Comparison of ENCODE assay signal across 1 cellular context in the genomic region with DNA sequence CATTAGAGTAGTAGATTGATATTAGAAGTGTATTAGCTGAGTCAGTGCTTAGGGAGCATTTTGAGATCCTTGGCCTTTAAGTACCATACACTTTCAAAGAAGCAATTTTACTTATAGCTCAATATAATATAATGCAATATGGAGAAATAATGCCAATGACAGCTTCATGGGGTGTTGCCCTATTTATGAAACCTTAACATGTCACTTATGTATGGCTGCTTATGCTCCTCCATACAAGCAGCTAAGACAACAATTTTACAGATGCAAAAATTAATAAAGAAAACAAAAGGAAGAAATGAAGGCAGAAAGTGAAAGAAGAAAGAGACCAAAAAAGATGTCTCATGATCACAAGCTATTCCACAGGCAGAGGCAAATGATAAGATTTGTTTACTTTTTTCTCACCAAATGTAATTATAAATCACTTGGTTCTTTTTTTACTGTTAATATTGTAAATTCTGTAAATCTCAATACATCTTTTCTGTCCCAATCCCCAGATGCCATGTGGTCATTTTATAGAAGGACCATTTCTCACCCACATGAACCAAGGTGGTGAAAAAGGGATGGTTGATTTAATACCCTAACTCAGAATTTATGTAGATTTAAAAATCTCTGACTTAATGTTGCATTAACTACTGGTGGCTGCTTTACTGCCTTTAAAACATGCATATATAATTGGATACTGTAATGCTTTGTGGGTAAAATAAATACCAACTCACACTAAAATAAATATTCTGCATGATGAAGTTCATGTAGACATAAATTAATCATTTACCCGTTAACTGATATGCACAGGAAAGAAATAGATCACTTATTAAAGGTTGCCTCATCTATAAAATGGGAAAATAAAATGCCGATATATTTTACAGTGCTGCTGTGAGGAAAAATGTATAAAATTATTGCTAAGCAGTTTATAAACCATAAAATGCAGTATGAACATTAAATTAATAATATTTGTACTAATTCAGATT.
TF ChIP-seq lines count a peak whose summit lies in the region.

No MANE protein-coding gene starts in this region.

TF ChIP-seq in HepG2, 621 proteins besides CTCF, POLR2A, EP300 and RAD21 (continued from another document):
- TF ChIP-seq, protein P1, sequence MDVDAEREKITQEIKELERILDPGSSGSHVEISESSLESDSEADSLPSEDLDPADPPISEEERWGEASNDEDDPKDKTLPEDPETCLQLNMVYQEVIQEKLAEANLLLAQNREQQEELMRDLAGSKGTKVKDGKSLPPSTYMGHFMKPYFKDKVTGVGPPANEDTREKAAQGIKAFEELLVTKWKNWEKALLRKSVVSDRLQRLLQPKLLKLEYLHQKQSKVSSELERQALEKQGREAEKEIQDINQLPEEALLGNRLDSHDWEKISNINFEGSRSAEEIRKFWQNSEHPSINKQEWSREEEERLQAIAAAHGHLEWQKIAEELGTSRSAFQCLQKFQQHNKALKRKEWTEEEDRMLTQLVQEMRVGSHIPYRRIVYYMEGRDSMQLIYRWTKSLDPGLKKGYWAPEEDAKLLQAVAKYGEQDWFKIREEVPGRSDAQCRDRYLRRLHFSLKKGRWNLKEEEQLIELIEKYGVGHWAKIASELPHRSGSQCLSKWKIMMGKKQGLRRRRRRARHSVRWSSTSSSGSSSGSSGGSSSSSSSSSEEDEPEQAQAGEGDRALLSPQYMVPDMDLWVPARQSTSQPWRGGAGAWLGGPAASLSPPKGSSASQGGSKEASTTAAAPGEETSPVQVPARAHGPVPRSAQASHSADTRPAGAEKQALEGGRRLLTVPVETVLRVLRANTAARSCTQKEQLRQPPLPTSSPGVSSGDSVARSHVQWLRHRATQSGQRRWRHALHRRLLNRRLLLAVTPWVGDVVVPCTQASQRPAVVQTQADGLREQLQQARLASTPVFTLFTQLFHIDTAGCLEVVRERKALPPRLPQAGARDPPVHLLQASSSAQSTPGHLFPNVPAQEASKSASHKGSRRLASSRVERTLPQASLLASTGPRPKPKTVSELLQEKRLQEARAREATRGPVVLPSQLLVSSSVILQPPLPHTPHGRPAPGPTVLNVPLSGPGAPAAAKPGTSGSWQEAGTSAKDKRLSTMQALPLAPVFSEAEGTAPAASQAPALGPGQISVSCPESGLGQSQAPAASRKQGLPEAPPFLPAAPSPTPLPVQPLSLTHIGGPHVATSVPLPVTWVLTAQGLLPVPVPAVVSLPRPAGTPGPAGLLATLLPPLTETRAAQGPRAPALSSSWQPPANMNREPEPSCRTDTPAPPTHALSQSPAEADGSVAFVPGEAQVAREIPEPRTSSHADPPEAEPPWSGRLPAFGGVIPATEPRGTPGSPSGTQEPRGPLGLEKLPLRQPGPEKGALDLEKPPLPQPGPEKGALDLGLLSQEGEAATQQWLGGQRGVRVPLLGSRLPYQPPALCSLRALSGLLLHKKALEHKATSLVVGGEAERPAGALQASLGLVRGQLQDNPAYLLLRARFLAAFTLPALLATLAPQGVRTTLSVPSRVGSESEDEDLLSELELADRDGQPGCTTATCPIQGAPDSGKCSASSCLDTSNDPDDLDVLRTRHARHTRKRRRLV (CRISPR knock-in tag; IDR thresholded peaks at IDR 0.05): 0 out of 2 replicates have a peak, but pooled peaks have one; percentile 33
- peak; percentile 77 for TF ChIP-seq CEBPG (CRISPR knock-in tag; IDR thresholded peaks at IDR 0.05)
- TF ChIP-seq NCOR1 (IDR thresholded peaks at IDR 0.05; ENCODE audit: borderline replicate concordance, low read length): peak; percentile 81; the same call in 1 of the 2 replicates
- no peak for TF ChIP-seq ZNF260 (CRISPR knock-in tag; IDR thresholded peaks at IDR 0.05; ENCODE audit: borderline replicate concordance, low read depth)
- no peak for TF ChIP-seq NCOA5 (CRISPR knock-in tag; IDR thresholded peaks at IDR 0.05)
- peak; percentile 49; the same call in 1 of the 2 replicates for TF ChIP-seq DRAP1 (CRISPR knock-in tag; IDR thresholded peaks at IDR 0.05)
- TF ChIP-seq ZNF709 (CRISPR knock-in tag; IDR thresholded peaks at IDR 0.05): no peak
- 0 out of 2 replicates have a peak, but pooled peaks have one; percentile 48 for TF ChIP-seq ZNF280D (CRISPR knock-in tag; IDR thresholded peaks at IDR 0.05)
- TF ChIP-seq TARDBP (CRISPR knock-in tag; IDR thresholded peaks at IDR 0.05): 0 out of 2 replicates have a peak, but pooled peaks have one; percentile 22
- peak; percentile 16; the same call in 1 of the 2 replicates for TF ChIP-seq ZGPAT (CRISPR knock-in tag; IDR thresholded peaks at IDR 0.05)
- no peak for TF ChIP-seq FOXA1 (IDR thresholded peaks at IDR 0.05)
- peak; percentile 45; the same call in 1 of the 2 replicates for TF ChIP-seq FOXA1 (CRISPR knock-in tag; IDR thresholded peaks at IDR 0.05)
- TF ChIP-seq, protein P2, sequence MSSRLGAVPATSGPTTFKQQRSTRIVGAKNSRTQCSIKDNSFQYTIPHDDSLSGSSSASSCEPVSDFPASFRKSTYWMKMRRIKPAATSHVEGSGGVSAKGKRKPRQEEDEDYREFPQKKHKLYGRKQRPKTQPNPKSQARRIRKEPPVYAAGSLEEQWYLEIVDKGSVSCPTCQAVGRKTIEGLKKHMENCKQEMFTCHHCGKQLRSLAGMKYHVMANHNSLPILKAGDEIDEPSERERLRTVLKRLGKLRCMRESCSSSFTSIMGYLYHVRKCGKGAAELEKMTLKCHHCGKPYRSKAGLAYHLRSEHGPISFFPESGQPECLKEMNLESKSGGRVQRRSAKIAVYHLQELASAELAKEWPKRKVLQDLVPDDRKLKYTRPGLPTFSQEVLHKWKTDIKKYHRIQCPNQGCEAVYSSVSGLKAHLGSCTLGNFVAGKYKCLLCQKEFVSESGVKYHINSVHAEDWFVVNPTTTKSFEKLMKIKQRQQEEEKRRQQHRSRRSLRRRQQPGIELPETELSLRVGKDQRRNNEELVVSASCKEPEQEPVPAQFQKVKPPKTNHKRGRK (CRISPR knock-in tag; IDR thresholded peaks at IDR 0.05): no peak
- peak; percentile 10 for TF ChIP-seq YY1 (IDR thresholded peaks at IDR 0.05; ENCODE audit: insufficient read depth, insufficient replicate concordance, low read depth, low read length)
- TF ChIP-seq, protein P3, sequence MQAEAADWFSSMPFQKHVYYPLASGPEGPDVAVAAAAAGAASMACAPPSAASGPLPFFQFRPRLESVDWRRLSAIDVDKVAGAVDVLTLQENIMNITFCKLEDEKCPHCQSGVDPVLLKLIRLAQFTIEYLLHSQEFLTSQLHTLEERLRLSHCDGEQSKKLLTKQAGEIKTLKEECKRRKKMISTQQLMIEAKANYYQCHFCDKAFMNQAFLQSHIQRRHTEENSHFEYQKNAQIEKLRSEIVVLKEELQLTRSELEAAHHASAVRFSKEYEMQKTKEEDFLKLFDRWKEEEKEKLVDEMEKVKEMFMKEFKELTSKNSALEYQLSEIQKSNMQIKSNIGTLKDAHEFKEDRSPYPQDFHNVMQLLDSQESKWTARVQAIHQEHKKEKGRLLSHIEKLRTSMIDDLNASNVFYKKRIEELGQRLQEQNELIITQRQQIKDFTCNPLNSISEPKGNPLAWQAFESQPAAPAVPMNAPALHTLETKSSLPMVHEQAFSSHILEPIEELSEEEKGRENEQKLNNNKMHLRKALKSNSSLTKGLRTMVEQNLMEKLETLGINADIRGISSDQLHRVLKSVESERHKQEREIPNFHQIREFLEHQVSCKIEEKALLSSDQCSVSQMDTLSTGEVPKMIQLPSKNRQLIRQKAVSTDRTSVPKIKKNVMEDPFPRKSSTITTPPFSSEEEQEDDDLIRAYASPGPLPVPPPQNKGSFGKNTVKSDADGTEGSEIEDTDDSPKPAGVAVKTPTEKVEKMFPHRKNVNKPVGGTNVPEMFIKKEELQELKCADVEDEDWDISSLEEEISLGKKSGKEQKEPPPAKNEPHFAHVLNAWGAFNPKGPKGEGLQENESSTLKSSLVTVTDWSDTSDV (CRISPR knock-in tag; IDR thresholded peaks at IDR 0.05): no peak
- 0 out of 2 replicates have a peak, but pooled peaks have one; percentile 29 for TF ChIP-seq ZNF629 (CRISPR knock-in tag; conservative IDR thresholded peaks at IDR 0.05)
- TF ChIP-seq ZNF570 (CRISPR knock-in tag; IDR thresholded peaks at IDR 0.05; ENCODE audit: borderline replicate concordance): no peak
